ENCODE assay signal across 8 cellular contexts in genomic region chr12:6735448-6736191, GRCh38. TPM values are rescaled to one million over a fixed set of nuclear protein-coding genes. Genes with fewer than 3 reads are reported as not detected.
DNase-seq lines count a peak whose midpoint lies in the region; ATAC-seq lines count a peak whose summit lies in the region.

No MANE protein-coding gene starts in this region.

- ATAC-seq in left ventricle myocardium superior (peak; percentile 92), HG02884 (IDR thresholded peaks at IDR 0.05; ENCODE audit: unreplicated experiment) (no peak), GM19467 (IDR thresholded peaks at IDR 0.05; ENCODE audit: unreplicated experiment) (no peak)

- intact Hi-C loops in left ventricle myocardium superior (cut with micrococcal nuclease): loop anchor here (2.0 to 5.0 kb wide), 2 partner anchors 37 to 92 kb away; partner anchors contain the start of genes LAG3 and P3H3

- peaks cover 16% of the 10 kb centered on the region for H3K36me3 ChIP-seq in HUES6 (ENCODE audit: control insufficient read depth, insufficient read depth, low read length)

- no peaks in the 10 kb centered on the region for H3K9me3 ChIP-seq in HUES6 (ENCODE audit: control insufficient read depth, insufficient read depth, low read depth, low read length)

- no peaks in the 10 kb centered on the region for H3K27me3 ChIP-seq in HUES6 (ENCODE audit: control insufficient read depth, insufficient read depth, low read length)

- DNase-seq in DMS153 (lab: John Stamatoyannopoulos, UW): peak; percentile 45
- peak; percentile 52 for DNase-seq in RPMI7951 (ENCODE audit: low read depth)
- DNase-seq in amygdala (lab: John Stamatoyannopoulos, UW): peak in 37 of 56 donors; percentile 1 to 80 (median 27)
- peak; percentile 81 for DNase-seq in left ventricle myocardium superior
- peak; percentile 50 for DNase-seq in retina

- 0 out of 2 replicates have a peak overlapping the region, but pooled peaks have one; percentile 24 for H3K27ac ChIP-seq in HUES6 (ENCODE audit: low read depth, low read length)

- H3K4me3 ChIP-seq in HUES6 (ENCODE audit: low read depth, low read length): no peak overlapping the region

- H3K9ac ChIP-seq in HUES6 (ENCODE audit: low read length): no peak overlapping the region

- H3K4me1 ChIP-seq in HUES6 (ENCODE audit: control insufficient read depth, insufficient read depth, low read length): no peaks in the 10 kb centered on the region

RNA-seq across cellular contexts. Expression of gene COPS7A, which starts 11.8 kb away (rescaled TPM):
- 61.0 and 63.3 TPM in 2 replicates for total RNA-seq in RPMI7951 (2014; rRNA removed; shearing (Covaris generic))
- total RNA-seq in left ventricle myocardium superior: 81.9 TPM

RNA-seq across cellular contexts. Expression of gene MLF2, which starts 17.3 kb away (rescaled TPM):
- total RNA-seq in RPMI7951 (2014; rRNA removed; shearing (Covaris generic)): 178 and 215 TPM in 2 replicates
- total RNA-seq in left ventricle myocardium superior: 158 TPM

RNA-seq across cellular contexts. Expression of gene PTMS, which starts 30.5 kb away (rescaled TPM):
- total RNA-seq in RPMI7951 (2014; rRNA removed; shearing (Covaris generic)): 126 and 151 TPM in 2 replicates
- total RNA-seq in left ventricle myocardium superior: 133 TPM

RNA-seq across cellular contexts. Expression of gene PIANP, which starts 35.0 kb away (rescaled TPM):
- total RNA-seq in RPMI7951 (2014; rRNA removed; shearing (Covaris generic)): 0.12 and 1.5 TPM in 2 replicates
- total RNA-seq in left ventricle myocardium superior: 0.25 TPM

RNA-seq across cellular contexts. Expression of gene LAG3, which starts 36.7 kb away (rescaled TPM):
- total RNA-seq in RPMI7951 (2014; rRNA removed; shearing (Covaris generic)): 0.10 and 0.12 TPM in 2 replicates
- total RNA-seq in left ventricle myocardium superior: 0.37 TPM

Comparison
In these comparisons a context has a peak if more than half of its experiments do, and no peak if none do; other contexts are left out.
1. DNase-seq: peak in every context shown above with its lines; median percentile 81 in left ventricle myocardium superior; 52 in RPMI7951; 50 in retina; 45 in DMS153; 27 in amygdala.